Comparison of ENCODE assay signal across 8 cellular contexts in genomic region chr1:8878448-8879347, GRCh38. TPM values are rescaled to one million over a fixed set of nuclear protein-coding genes. Genes with fewer than 3 reads are reported as not detected.
DNase-seq lines count a peak whose midpoint lies in the region; ATAC-seq lines count a peak whose summit lies in the region.

ENO1 (minus strand) TSS chr1:8878686; CDS start chr1:8874908, 3,778 bp downstream.

- H3K9me3 Mint-ChIP-seq in naive thymus-derived CD8-positive, alpha-beta T cell = no peaks in the 10 kb centered on the region
- H3K9me3 Mint-ChIP-seq in stimulated activated naive B cell treated with anti-CD40 and anti-IgM and Interleukin-4, amounts not matched to agents 10 μg/mL and 1 μg/mL and 100 μg/mL, for 72 hours = no peaks in the 10 kb centered on the region

- POLR2A ChIA-PET in naive thymus-derived CD8-positive, alpha-beta T cell (lab: Charles Lee) = interaction anchor here (0.7 to 2.9 kb wide), 31 partner anchors 8 to 454 kb away, joined by 3 to 27 read pairs (median 6); partner anchors contain the start of genes CA6 and RERE

- H3K4me3 Mint-ChIP-seq in naive thymus-derived CD8-positive, alpha-beta T cell = peak within 1 kb of the TSS; percentile 89 to 97 (median 94)
- H3K4me3 Mint-ChIP-seq in stimulated activated naive B cell treated with anti-CD40 and anti-IgM and Interleukin-4, amounts not matched to agents 10 μg/mL and 1 μg/mL and 100 μg/mL, for 72 hours = peak within 1 kb of the TSS; percentile 87 to 97

- peak within 1 kb of the TSS; percentile 98 for H3K27ac ChIP-seq in KOPT-K1 (ENCODE audit: low read depth, low read length, poor library complexity, severe bottlenecking)

- peaks cover 12 to 50% (median 46%) of the 10 kb centered on the region in 4 donors for H3K4me1 Mint-ChIP-seq in naive thymus-derived CD8-positive, alpha-beta T cell
- H3K4me1 Mint-ChIP-seq in stimulated activated naive B cell treated with anti-CD40 and anti-IgM and Interleukin-4, amounts not matched to agents 10 μg/mL and 1 μg/mL and 100 μg/mL, for 72 hours = peaks cover 22 to 39% of the 10 kb centered on the region in 2 donors

- H3K27me3 Mint-ChIP-seq in naive thymus-derived CD8-positive, alpha-beta T cell = no peaks in the 10 kb centered on the region
- H3K27me3 Mint-ChIP-seq in stimulated activated naive B cell treated with anti-CD40 and anti-IgM and Interleukin-4, amounts not matched to agents 10 μg/mL and 1 μg/mL and 100 μg/mL, for 72 hours = no peaks in the 10 kb centered on the region

- no peaks in the 10 kb centered on the region for H3K9me3 ChIP-seq in KOPT-K1 (ENCODE audit: insufficient read depth, low read length, poor library complexity, severe bottlenecking)

- ATAC-seq in GM21825 (IDR thresholded peaks at IDR 0.05; ENCODE audit: unreplicated experiment) = peak; percentile 77
- ATAC-seq in naive thymus-derived CD8-positive, alpha-beta T cell = peak; percentile 78 to 86
- peak; percentile 82 for ATAC-seq in stimulated activated naive B cell treated with anti-CD40 and anti-IgM and Interleukin-4, amounts not matched to agents 10 μg/mL and 1 μg/mL and 100 μg/mL, for 72 hours (replicated peaks)

- peaks cover 0 to 29% (median 11%) of the 10 kb centered on the region in 3 donors for H3K36me3 Mint-ChIP-seq in naive thymus-derived CD8-positive, alpha-beta T cell
- H3K36me3 Mint-ChIP-seq in stimulated activated naive B cell treated with anti-CD40 and anti-IgM and Interleukin-4, amounts not matched to agents 10 μg/mL and 1 μg/mL and 100 μg/mL, for 72 hours = peaks cover 40 to 49% of the 10 kb centered on the region in 2 donors

- H3K27ac Mint-ChIP-seq in naive thymus-derived CD8-positive, alpha-beta T cell = peak within 1 kb of the TSS; percentile 87 to 98 (median 96)
- H3K27ac Mint-ChIP-seq in stimulated activated naive B cell treated with anti-CD40 and anti-IgM and Interleukin-4, amounts not matched to agents 10 μg/mL and 1 μg/mL and 100 μg/mL, for 72 hours = peak within 1 kb of the TSS; percentile 99

- peaks cover 45% of the 10 kb centered on the region for H3K36me3 ChIP-seq in KOPT-K1 (ENCODE audit: insufficient read depth, low read length)

- peak; percentile 99 for DNase-seq in Daoy (ENCODE audit: low read depth)
- peak; percentile 94 for DNase-seq in RKO (ENCODE audit: low spot score)
- DNase-seq in activated T-helper 1 cell treated with anti-CD3 and anti-CD28 coated beads, Interleukin-2, amount 50 U/mL, for 16 hours (ENCODE audit: low read depth in 1 of 2, low spot score in 1 of 2) = peak; percentile 99
- DNase-seq in fibroblast of gingiva (ENCODE audit: low read depth) = peak; percentile 98
- DNase-seq in naive thymus-derived CD8-positive, alpha-beta T cell = peak; percentile 96 to 100 (median 99)
- peak; percentile 99 for DNase-seq in stimulated activated naive B cell treated with anti-CD40 and anti-IgM and Interleukin-4, amounts not matched to agents 10 μg/mL and 1 μg/mL and 100 μg/mL, for 72 hours

RNA-seq across cellular contexts. Expression of gene ENO1, which starts in this region (rescaled TPM):
- total RNA-seq in Daoy (2014; rRNA removed; shearing (Covaris generic)) = 3,733 and 4,039 TPM in 2 replicates
- 100 to 1,000 TPM; 225 to 228 TPM for total RNA-seq in naive thymus-derived CD8-positive, alpha-beta T cell
- polyA plus RNA-seq in naive thymus-derived CD8-positive, alpha-beta T cell = 1,000 to 10,000 TPM in 2 of 3 donors, 100 to 1,000 TPM in 1; 873 to 1,190 (median 1,047) TPM

Comparison
In these comparisons a context has a peak if more than half of its experiments do, and no peak if none do; other contexts are left out.
1. Peak in every context shown above with its lines: DNase-seq, ATAC-seq and H3K27ac ChIP-seq.
2. RNA of gene ENO1 (total RNA-seq): 3,733 to 4,039 TPM in Daoy; 225 to 228 TPM in naive thymus-derived CD8-positive, alpha-beta T cell; every median in the first group is over 10 times any median in the second.